In the genomic region with DNA sequence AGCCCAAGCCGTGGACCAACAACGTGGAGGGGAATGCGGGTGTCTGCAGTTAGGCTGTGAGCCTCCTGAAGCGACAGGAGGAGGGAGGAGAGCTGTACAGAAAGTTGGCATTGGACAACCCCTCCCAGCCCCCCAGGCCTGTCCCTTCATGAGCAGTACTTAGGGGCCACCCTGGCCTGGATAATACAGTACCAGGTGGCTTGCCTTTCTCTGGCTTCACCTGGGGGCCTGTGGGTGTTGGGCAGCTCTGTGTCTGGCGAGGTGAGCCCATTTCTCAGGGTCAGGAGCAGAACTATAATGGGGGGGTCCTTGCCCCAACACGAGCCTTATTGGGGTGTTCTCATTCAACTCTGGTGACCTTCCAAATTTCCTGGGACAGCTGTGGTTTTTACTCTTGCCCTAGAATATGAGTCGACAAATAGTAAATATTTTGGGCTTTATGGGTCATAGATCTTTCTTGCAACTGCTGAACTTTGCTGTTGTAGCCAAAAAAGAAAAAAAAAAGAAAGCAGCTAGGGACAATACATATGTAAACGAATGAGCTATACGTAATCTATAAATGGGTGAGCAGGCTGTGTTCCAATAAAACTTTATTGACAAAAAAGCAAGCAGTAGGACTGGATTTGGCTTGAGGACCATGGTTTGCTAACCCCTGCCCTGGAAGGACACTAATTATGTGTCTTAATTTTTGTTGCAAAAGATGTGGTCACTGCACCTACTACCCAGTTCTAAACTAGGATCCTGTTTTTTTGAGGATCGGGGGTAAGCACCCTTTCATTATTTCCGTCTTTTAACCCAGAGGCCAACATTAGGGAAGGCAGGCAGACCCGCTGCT, we compare ENCODE assay signal across 25 cellular contexts. TPM values are rescaled to one million over a fixed set of nuclear protein-coding genes. Genes with fewer than 3 reads are reported as not detected.
DNase-seq lines count a peak whose midpoint lies in the region; ATAC-seq and TF ChIP-seq lines count a peak whose summit lies in the region.
"Had no signal": no experiment of that assay in that cellular context is flagged by ENCODE, and none has a peak within 500 bp of the region (broad histone marks: within the 10 kb centered on the region; RNA-seq: fewer than 3 reads in every experiment).

No MANE protein-coding gene starts in this region.

- H3K36me3 Mint-ChIP-seq in activated CD4-positive, alpha-beta T cell treated with anti-CD3 and anti-CD28 coated beads, Interleukin-2, amount 10 ng/mL, durations not matched to agents 24 days and 14 days (ENCODE audit: low read depth): peaks cover 11% of the 10 kb centered on the region
- peaks cover 7% of the 10 kb centered on the region for H3K36me3 Mint-ChIP-seq in activated CD4-positive, alpha-beta T cell treated with anti-CD3 and anti-CD28 coated beads for 36 hours (ENCODE audit: low read depth)

- CTCF ChIA-PET in activated CD4-positive, alpha-beta T cell treated with anti-CD3 and anti-CD28 coated beads for 36 hours (lab: Charles Lee): interaction anchor here (1.2 kb wide), 1 partner anchor 13 kb away, joined by 3 read pairs; no protein-coding TSS in a partner anchor

- H3K27me3 ChIP-seq in HL-60 (ENCODE audit: insufficient read depth, poor library complexity, severe bottlenecking) (no peaks in the 10 kb centered on the region), skeletal muscle tissue (ENCODE audit: control insufficient read depth in 3 of 3, insufficient read depth in 3 of 3, low read length in 3 of 3) (no peaks in the 10 kb centered on the region)
- H3K27me3 ChIP-seq: cardiac muscle cell, SJCRH30, thyroid gland had no signal

- H3K4me1 Mint-ChIP-seq in activated CD4-positive, alpha-beta T cell treated with anti-CD3 and anti-CD28 coated beads, Interleukin-2, amount 10 ng/mL, durations not matched to agents 24 days and 14 days: peaks cover 11% of the 10 kb centered on the region
- H3K4me1 Mint-ChIP-seq in activated CD4-positive, alpha-beta T cell treated with anti-CD3 and anti-CD28 coated beads for 36 hours: peaks cover 9% of the 10 kb centered on the region

- H3K9me3 ChIP-seq in skeletal muscle tissue (ENCODE audit: control insufficient read depth in 3 of 3, low read length in 3 of 3): peaks cover 0 to 5% (median 4%) of the 10 kb centered on the region in 3 donors
- H3K9me3 ChIP-seq: SJCRH30, thyroid gland had no signal

- no peak overlapping the region for H3K4me3 Mint-ChIP-seq in activated CD4-positive, alpha-beta T cell treated with anti-CD3 and anti-CD28 coated beads, Interleukin-2, amount 10 ng/mL, durations not matched to agents 24 days and 14 days
- H3K4me3 Mint-ChIP-seq in activated CD4-positive, alpha-beta T cell treated with anti-CD3 and anti-CD28 coated beads for 36 hours: no peak overlapping the region
- H3K4me3 Mint-ChIP-seq: activated CD8-positive, alpha-beta T cell treated with anti-CD3 and anti-CD28 coated beads, Interleukin-2, amount 10 ng/mL, durations not matched to agents 7 days and 5 days; activated naive CD4-positive, alpha-beta T cell treated with anti-CD3 and anti-CD28 coated beads, Interleukin-2, amount 50 U/mL, for 24 hours; CD8-positive, alpha-beta memory T cell; dendritic cell treated with granulocyte-macrophage colony-stimulating factor and Interleukin-4, amounts not matched to agents 40 ng/mL and 50 ng/mL, for 4 days; HFFc6; stimulated activated naive CD8-positive, alpha-beta T cell treated with anti-CD3 and anti-CD28 coated beads, Interleukin-15, Interleukin-2, amounts not matched to agents 100 ng/mL and 50 ng/mL, for 24 hours had no signal

- H3K27ac ChIP-seq in HL-60 (replicated peaks) (peak overlapping the region; percentile 1; the same call in 1 of the 2 replicates), skeletal muscle tissue (ENCODE audit: low read depth, low read length) (peak overlapping the region; percentile 28)
- H3K27ac ChIP-seq: cardiac muscle cell, SJCRH30, thyroid gland had no signal

- peaks cover 5 to 33% (median 9%) of the 10 kb centered on the region in 3 donors for H3K36me3 ChIP-seq in skeletal muscle tissue (ENCODE audit: control insufficient read depth in 3 of 3, insufficient read depth in 3 of 3, low read length in 3 of 3)
- H3K36me3 ChIP-seq: cardiac muscle cell, SJCRH30, thyroid gland had no signal

- POLR2A ChIA-PET in activated CD4-positive, alpha-beta T cell treated with anti-CD3 and anti-CD28 coated beads for 36 hours (lab: Charles Lee): interaction anchor here (0.6 kb wide), 1 partner anchor 505 kb away, joined by 3 read pairs; no protein-coding TSS in a partner anchor

- ATAC-seq in activated CD4-positive, alpha-beta T cell treated with anti-CD3 and anti-CD28 coated beads for 36 hours: no peak
- ATAC-seq in GM19351 (IDR thresholded peaks at IDR 0.05; ENCODE audit: unreplicated experiment): no peak
- ATAC-seq: activated CD8-positive, alpha-beta T cell treated with anti-CD3 and anti-CD28 coated beads, Interleukin-2, amount 10 ng/mL, durations not matched to agents 7 days and 5 days had no signal

- H3K4me1 ChIP-seq in skeletal muscle tissue (ENCODE audit: control insufficient read depth in 3 of 3, insufficient read depth in 3 of 3, low read length in 3 of 3): peaks cover 39 to 68% (median 49%) of the 10 kb centered on the region in 3 donors
- H3K4me1 ChIP-seq: SJCRH30, thyroid gland had no signal

- H3K27ac Mint-ChIP-seq in activated CD4-positive, alpha-beta T cell treated with anti-CD3 and anti-CD28 coated beads, Interleukin-2, amount 10 ng/mL, durations not matched to agents 24 days and 14 days: no peak overlapping the region
- H3K27ac Mint-ChIP-seq in activated CD4-positive, alpha-beta T cell treated with anti-CD3 and anti-CD28 coated beads for 36 hours: no peak overlapping the region
- H3K27ac Mint-ChIP-seq: activated CD8-positive, alpha-beta T cell treated with anti-CD3 and anti-CD28 coated beads, Interleukin-2, amount 10 ng/mL, durations not matched to agents 7 days and 5 days; activated naive CD4-positive, alpha-beta T cell treated with anti-CD3 and anti-CD28 coated beads, Interleukin-2, amount 50 U/mL, for 24 hours; dendritic cell treated with granulocyte-macrophage colony-stimulating factor and Interleukin-4, amounts not matched to agents 40 ng/mL and 50 ng/mL, for 4 days; HFFc6 had no signal

- peaks cover 5% of the 10 kb centered on the region for H3K9me3 Mint-ChIP-seq in activated CD4-positive, alpha-beta T cell treated with anti-CD3 and anti-CD28 coated beads, Interleukin-2, amount 10 ng/mL, durations not matched to agents 24 days and 14 days
- H3K9me3 Mint-ChIP-seq in activated CD4-positive, alpha-beta T cell treated with anti-CD3 and anti-CD28 coated beads for 36 hours (ENCODE audit: low read depth): peaks cover 2% of the 10 kb centered on the region
- H3K9me3 Mint-ChIP-seq: activated naive CD4-positive, alpha-beta T cell treated with anti-CD3 and anti-CD28 coated beads, Interleukin-2, amount 50 U/mL, for 24 hours had no signal

- peak overlapping the region in 1 of 3 donors; percentile 25 for H3K9ac ChIP-seq in skeletal muscle tissue (ENCODE audit: low read depth in 1 of 3, low read length in 3 of 3)

- TF ChIP-seq CTCF in HL-60 (IDR thresholded peaks at IDR 0.05; ENCODE audit: insufficient read depth, low read length): no peak

- no peak overlapping the region for H3K4me3 ChIP-seq in HL-60 (replicated peaks; ENCODE audit: insufficient read depth, low read length)
- H3K4me3 ChIP-seq in skeletal muscle tissue (ENCODE audit: low read length in 3 of 3): no peak overlapping the region
- H3K4me3 ChIP-seq: cardiac muscle cell, SJCRH30, thyroid gland had no signal

- no peaks in the 10 kb centered on the region for H3K27me3 Mint-ChIP-seq in activated CD4-positive, alpha-beta T cell treated with anti-CD3 and anti-CD28 coated beads, Interleukin-2, amount 10 ng/mL, durations not matched to agents 24 days and 14 days
- H3K27me3 Mint-ChIP-seq in activated CD4-positive, alpha-beta T cell treated with anti-CD3 and anti-CD28 coated beads for 36 hours: no peaks in the 10 kb centered on the region
- H3K27me3 Mint-ChIP-seq: activated naive CD4-positive, alpha-beta T cell treated with anti-CD3 and anti-CD28 coated beads, Interleukin-2, amount 50 U/mL, for 24 hours; dendritic cell treated with granulocyte-macrophage colony-stimulating factor and Interleukin-4, amounts not matched to agents 40 ng/mL and 50 ng/mL, for 4 days; stimulated activated naive CD8-positive, alpha-beta T cell treated with anti-CD3 and anti-CD28 coated beads, Interleukin-15, Interleukin-2, amounts not matched to agents 100 ng/mL and 50 ng/mL, for 24 hours had no signal

- intact Hi-C loops in activated CD4-positive, alpha-beta T cell treated with anti-CD3 and anti-CD28 coated beads, Interleukin-2, amount 10 ng/mL, durations not matched to agents 24 days and 14 days (cut with micrococcal nuclease): no loop called here
- intact Hi-C loops in activated CD4-positive, alpha-beta T cell treated with anti-CD3 and anti-CD28 coated beads for 36 hours (cut with DNase I, micrococcal nuclease): no loop called here

- peak; percentile 47 for DNase-seq in activated CD4-positive, alpha-beta T cell treated with anti-CD3 and anti-CD28 coated beads, Interleukin-2, amount 10 ng/mL, durations not matched to agents 24 days and 14 days
- DNase-seq in activated CD4-positive, alpha-beta T cell treated with anti-CD3 and anti-CD28 coated beads for 36 hours: no peak
- peak in 1 of 2 experiments; percentile 31 for DNase-seq in HL-60 (ENCODE audit: low read depth in 1 of 2, low spot score in 1 of 2)
- peak; percentile 25 for DNase-seq in ecto neural progenitor cell (ENCODE audit: low spot score)
- DNase-seq in NCI-H446 (lab: John Stamatoyannopoulos, UW): no peak
- no peak for DNase-seq in epidermal melanocyte (ENCODE audit: insufficient read length, low spot score)
- DNase-seq: 8988T; activated CD4-positive, CD25-positive, alpha-beta regulatory T cell treated with anti-CD3 and anti-CD28 coated beads, Interleukin-2, amount 50 U/mL, for 72 hours; activated CD8-positive, alpha-beta T cell treated with anti-CD3 and anti-CD28 coated beads, Interleukin-2, amount 10 ng/mL, durations not matched to agents 7 days and 5 days; CD8-positive, alpha-beta memory T cell; glutamatergic neuron; HFFc6; IMR-90; mammary epithelial cell; NCI-H2081 treated with DMSO at 0.1 percent for 48 hours; SJCRH30; stimulated activated CD4-positive, alpha-beta T cell treated with anti-CD3 and anti-CD28 coated beads, Interleukin-4, amount 100 ng/mL, for 24 hours; T-helper 1 cell; thyroid gland had no signal

RNA-seq across cellular contexts. Expression of gene COQ8A, which starts 11.4 kb away (rescaled TPM):
- 27.0 and 35.3 TPM in 2 replicates for total RNA-seq in activated CD4-positive, alpha-beta T cell treated with anti-CD3 and anti-CD28 coated beads, Interleukin-2, amount 10 ng/mL, durations not matched to agents 24 days and 14 days
- 10 to 100 TPM; 21.3 to 26.9 TPM for total RNA-seq in activated CD4-positive, alpha-beta T cell treated with anti-CD3 and anti-CD28 coated beads for 36 hours
- 64.7 TPM for total RNA-seq in skeletal muscle tissue

Comparison
In these comparisons a context has a peak if more than half of its experiments do, and no peak if none do; other contexts are left out.
1. DNase-seq: peak in activated CD4-positive, alpha-beta T cell treated with anti-CD3 and anti-CD28 coated beads, Interleukin-2, amount 10 ng/mL, durations not matched to agents 24 days and 14 days (single experiment) and ecto neural progenitor cell (single experiment); none in activated CD4-positive, alpha-beta T cell treated with anti-CD3 and anti-CD28 coated beads for 36 hours (single experiment), NCI-H446 (0 of 2) and epidermal melanocyte (single experiment).